ENCODE assay signal across 1 cellular context in genomic region chr11:2898366-2899079, GRCh38.
TF ChIP-seq lines count a peak whose summit lies in the region.

No MANE protein-coding gene starts in this region.

TF ChIP-seq in K562, 482 proteins besides CTCF, POLR2A, EP300 and RAD21 (continued from another document and continues in another):
- no peak for TF ChIP-seq RREB1 (CRISPR knock-in tag; IDR thresholded peaks at IDR 0.05)
- TF ChIP-seq ZHX1 (conservative IDR thresholded peaks at IDR 0.05; ENCODE audit: low read length): no peak
- TF ChIP-seq GTF2F1 (IDR thresholded peaks at IDR 0.05; ENCODE audit: low read depth, low read length): no peak
- no peak for TF ChIP-seq ZBTB34 (CRISPR knock-in tag; IDR thresholded peaks at IDR 0.05)
- TF ChIP-seq SRF (CRISPR knock-in tag; IDR thresholded peaks at IDR 0.05): no peak
- TF ChIP-seq CEBPG (CRISPR knock-in tag; IDR thresholded peaks at IDR 0.05): peak; percentile 89
- peak; percentile 47 to 78 for TF ChIP-seq CEBPG (tag; conservative IDR thresholded peaks at IDR 0.05 in 1 of 2, IDR thresholded peaks at IDR 0.05 in 1 of 2)
- TF ChIP-seq ZNF124 (CRISPR knock-in tag; IDR thresholded peaks at IDR 0.05): no peak
- no peak for TF ChIP-seq DDX20 (tag; IDR thresholded peaks at IDR 0.05; ENCODE audit: low read depth)
- TF ChIP-seq TBL1XR1 (IDR thresholded peaks at IDR 0.05; ENCODE audit: low read length in 2 of 2): 0 out of 4 replicates have a peak, but pooled peaks of 1 of the 2 experiments have one; percentile 14
- peak; percentile 59; the same call in 1 of the 2 replicates for TF ChIP-seq ZNF134 (CRISPR knock-in tag; conservative IDR thresholded peaks at IDR 0.05)
- TF ChIP-seq SPI1 (IDR thresholded peaks at IDR 0.05; ENCODE audit: borderline replicate concordance, low read depth, low read length): no peak
- no peak for TF ChIP-seq ZNF830 (CRISPR knock-in tag; IDR thresholded peaks at IDR 0.05)
- no peak for TF ChIP-seq CGGBP1 (CRISPR knock-in tag; IDR thresholded peaks at IDR 0.05)
- TF ChIP-seq ZNF696 (CRISPR knock-in tag; conservative IDR thresholded peaks at IDR 0.05): no peak
- no peak for TF ChIP-seq ZC3H4 (CRISPR knock-in tag; IDR thresholded peaks at IDR 0.05; ENCODE audit: borderline replicate concordance)
- no peak for TF ChIP-seq ELK1 (CRISPR knock-in tag; IDR thresholded peaks at IDR 0.05)
- peak; percentile 85 for TF ChIP-seq ETV5 (CRISPR knock-in tag; IDR thresholded peaks at IDR 0.05; ENCODE audit: low read depth)
- 0 out of 2 replicates have a peak, but pooled peaks have one; percentile 19 for TF ChIP-seq E2F3 (CRISPR knock-in tag; IDR thresholded peaks at IDR 0.05)
- peak; percentile 96 for TF ChIP-seq MAX (CRISPR knock-in tag; IDR thresholded peaks at IDR 0.05)
- no peak for TF ChIP-seq ZNF668 (CRISPR knock-in tag; IDR thresholded peaks at IDR 0.05)
- no peak for TF ChIP-seq THRAP3 (IDR thresholded peaks at IDR 0.05; ENCODE audit: borderline replicate concordance)
- TF ChIP-seq PHF21A (IDR thresholded peaks at IDR 0.05; ENCODE audit: borderline replicate concordance, low read depth): no peak
- TF ChIP-seq BCOR (IDR thresholded peaks at IDR 0.05): no peak
- no peak for TF ChIP-seq NFYB (IDR thresholded peaks at IDR 0.05; ENCODE audit: extremely low read depth, insufficient read length)
- no peak for TF ChIP-seq FOXM1 (IDR thresholded peaks at IDR 0.05; ENCODE audit: low read depth)
- TF ChIP-seq FOXM1 (CRISPR knock-in tag; IDR thresholded peaks at IDR 0.05; ENCODE audit: low read depth): no peak
- peak; percentile 96 for TF ChIP-seq BHLHE40 (IDR thresholded peaks at IDR 0.05; ENCODE audit: low read length)
- TF ChIP-seq ZBED1 (IDR thresholded peaks at IDR 0.05): no peak
- TF ChIP-seq ZNF639 (CRISPR knock-in tag; conservative IDR thresholded peaks at IDR 0.05 in 1 of 2, IDR thresholded peaks at IDR 0.05 in 1 of 2): no peak; a peak in 1 of 4 replicates
- TF ChIP-seq BMI1 (IDR thresholded peaks at IDR 0.05; ENCODE audit: low read length): no peak
- TF ChIP-seq ZNF224 (CRISPR knock-in tag; IDR thresholded peaks at IDR 0.05): 0 out of 2 replicates have a peak, but pooled peaks have one; percentile 33
- peak; percentile 56; the same call in 1 of the 2 replicates for TF ChIP-seq RNF2 (IDR thresholded peaks at IDR 0.05)
- TF ChIP-seq FOXP4 (CRISPR knock-in tag; IDR thresholded peaks at IDR 0.05; ENCODE audit: borderline replicate concordance): peak; percentile 50; the same call in 1 of the 2 replicates
- TF ChIP-seq FIP1L1 (IDR thresholded peaks at IDR 0.05; ENCODE audit: low read depth, low read length, poor library complexity, severe bottlenecking): no peak
- TF ChIP-seq CHAMP1 (IDR thresholded peaks at IDR 0.05): no peak
- peak; percentile 56; the same call in 1 of the 2 replicates for TF ChIP-seq ATF6 (CRISPR knock-in tag; IDR thresholded peaks at IDR 0.05)
- TF ChIP-seq POU5F1 (IDR thresholded peaks at IDR 0.05; ENCODE audit: borderline replicate concordance, low read depth, low read length, partially characterized antibody): no peak
- no peak for TF ChIP-seq ZFP1 (CRISPR knock-in tag; IDR thresholded peaks at IDR 0.05)
- no peak for TF ChIP-seq RBM17 (IDR thresholded peaks at IDR 0.05; ENCODE audit: borderline replicate concordance, low read depth, low read length)
- no peak for TF ChIP-seq SP1 (CRISPR knock-in tag; IDR thresholded peaks at IDR 0.05)
- TF ChIP-seq PTRF (tag; IDR thresholded peaks at IDR 0.05): no peak
- no peak for TF ChIP-seq CBX8 (IDR thresholded peaks at IDR 0.05; ENCODE audit: borderline replicate concordance, extremely low read depth, low read depth, low read length, poor library complexity, severe bottlenecking)
- TF ChIP-seq POLR2B (IDR thresholded peaks at IDR 0.05; ENCODE audit: low read depth, partially characterized antibody): no peak
- TF ChIP-seq CBX5 (IDR thresholded peaks at IDR 0.05; ENCODE audit: borderline replicate concordance, low read depth): no peak
